ENCODE assay signal across 8 cellular contexts in the genomic region with DNA sequence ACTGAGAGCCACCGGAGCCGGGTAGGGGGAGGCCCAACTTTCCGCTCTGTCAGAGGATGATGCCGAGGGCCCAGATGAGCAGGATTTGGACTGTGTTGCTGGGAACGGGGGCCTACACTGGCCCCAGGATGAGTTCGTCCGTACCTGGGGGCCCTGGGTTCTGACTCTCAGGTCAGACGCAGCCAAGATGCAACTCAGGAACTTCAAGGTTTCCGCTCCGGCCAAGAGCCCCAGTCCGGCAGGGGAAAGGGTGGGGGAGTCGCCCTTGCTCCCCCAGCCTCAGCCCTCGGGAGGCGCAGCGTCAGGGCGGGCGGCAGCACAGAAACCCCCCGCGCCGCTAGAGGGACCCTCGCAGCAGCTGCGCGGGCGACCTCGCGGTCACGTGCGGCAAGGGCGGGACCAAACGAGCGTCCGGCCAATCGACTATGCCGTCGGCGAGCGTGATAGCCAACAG. TPM values are rescaled to one million over a fixed set of nuclear protein-coding genes. Genes with fewer than 3 reads are reported as not detected.
DNase-seq lines count a peak whose midpoint lies in the region; ATAC-seq and TF ChIP-seq lines count a peak whose summit lies in the region.

No MANE protein-coding gene starts in this region.

- peak overlapping the region; percentile 94 for H3K27ac Mint-ChIP-seq in activated naive CD8-positive, alpha-beta T cell treated with anti-CD3 and anti-CD28 coated beads, Interleukin-2, amount 50 U/mL, for 24 hours

- H3K9me3 Mint-ChIP-seq in activated naive CD8-positive, alpha-beta T cell treated with anti-CD3 and anti-CD28 coated beads, Interleukin-2, amount 50 U/mL, for 24 hours = no peaks in the 10 kb centered on the region

- peaks cover 25% of the 10 kb centered on the region for H3K4me1 Mint-ChIP-seq in activated naive CD8-positive, alpha-beta T cell treated with anti-CD3 and anti-CD28 coated beads, Interleukin-2, amount 50 U/mL, for 24 hours

- ATAC-seq in GM21786 (IDR thresholded peaks at IDR 0.05; ENCODE audit: unreplicated experiment) (peak; percentile 88), heart left ventricle (peak; percentile 85 to 95 (median 94))
- ATAC-seq in activated naive CD8-positive, alpha-beta T cell treated with anti-CD3 and anti-CD28 coated beads, Interleukin-2, amount 50 U/mL, for 24 hours = peak; percentile 90

- no peaks in the 10 kb centered on the region for H3K4me1 ChIP-seq in ES-I3 (ENCODE audit: insufficient read depth, low read length)
- H3K4me1 ChIP-seq in SJSA1 (replicated peaks) = peaks cover 22% of the 10 kb centered on the region
- peaks cover 0 to 30% (median 14%) of the 10 kb centered on the region in 12 donors for H3K4me1 ChIP-seq in heart left ventricle
- H3K4me1 ChIP-seq in urinary bladder (ENCODE audit: insufficient read depth) = no peaks in the 10 kb centered on the region

- H3K27me3 Mint-ChIP-seq in activated naive CD8-positive, alpha-beta T cell treated with anti-CD3 and anti-CD28 coated beads, Interleukin-2, amount 50 U/mL, for 24 hours = no peaks in the 10 kb centered on the region

- H3K4me3 ChIP-seq in SJSA1 (peak overlapping the region; percentile 74), heart left ventricle (peak overlapping the region; percentile 61 to 89 (median 80)), urinary bladder (ENCODE audit: low read depth, low read length) (peak overlapping the region; percentile 79)

- intact Hi-C loops in heart left ventricle (cut with DNase I) = loop anchor here (1.0 to 10.0 kb wide), 16 partner anchors 14 to 169 kb away; partner anchors contain the start of genes PPP2R5B (in 5 of the 10), ZNHIT2 (in 5 of the 10), CDC42BPG (in 4 of the 10) and CDCA5 (in 4 of the 10)

- WGBS in heart left ventricle, 4 donors = 0 to 1% (median 0%) methylated on average over 7 to 37 of the region's 37 CpGs
- under 1% methylated on average over 37 of the region's 37 CpGs for WGBS in urinary bladder

- H3K27ac ChIP-seq in KOPT-K1 (ENCODE audit: low read depth, low read length, poor library complexity, severe bottlenecking) = peak overlapping the region; percentile 75
- H3K27ac ChIP-seq in SJSA1 = peak overlapping the region; percentile 92
- H3K27ac ChIP-seq in heart left ventricle = peak overlapping the region; percentile 92 to 100 (median 99)
- H3K27ac ChIP-seq in urinary bladder (ENCODE audit: low read depth) = peak overlapping the region; percentile 93

- peak in 7 of 12 donors; percentile 8 to 72 (median 50) for TF ChIP-seq CTCF in heart left ventricle (IDR thresholded peaks at IDR 0.05)

- no peaks in the 10 kb centered on the region for H3K36me3 ChIP-seq in ES-I3 (ENCODE audit: insufficient read depth, low read length)
- H3K36me3 ChIP-seq in KOPT-K1 (ENCODE audit: insufficient read depth, low read length) = peaks cover 13% of the 10 kb centered on the region
- peaks cover 14% of the 10 kb centered on the region for H3K36me3 ChIP-seq in SJSA1
- H3K36me3 ChIP-seq in heart left ventricle = peaks cover 0 to 13% (median 5%) of the 10 kb centered on the region in 9 donors
- H3K36me3 ChIP-seq in urinary bladder (ENCODE audit: insufficient read depth) = no peaks in the 10 kb centered on the region

- DNase-seq in SJSA1 (ENCODE audit: low read depth in 1 of 2, low spot score in 2 of 2) = peak; percentile 99
- peak; percentile 90 for DNase-seq in activated naive CD8-positive, alpha-beta T cell treated with anti-CD3 and anti-CD28 coated beads, Interleukin-2, amount 50 U/mL, for 24 hours
- DNase-seq in heart left ventricle = peak; percentile 95 to 96 (median 95)
- DNase-seq in pons (ENCODE audit: low spot score) = peak; percentile 83

- H3K4me3 Mint-ChIP-seq in activated naive CD8-positive, alpha-beta T cell treated with anti-CD3 and anti-CD28 coated beads, Interleukin-2, amount 50 U/mL, for 24 hours = peak overlapping the region; percentile 85

- no peaks in the 10 kb centered on the region for H3K9me3 ChIP-seq in ES-I3 (ENCODE audit: control insufficient read depth, insufficient read depth, low read length)
- H3K9me3 ChIP-seq in KOPT-K1 (ENCODE audit: insufficient read depth, low read length, poor library complexity, severe bottlenecking) = no peaks in the 10 kb centered on the region
- H3K9me3 ChIP-seq in SJSA1 (replicated peaks) = no peaks in the 10 kb centered on the region
- no peaks in the 10 kb centered on the region for H3K9me3 ChIP-seq in heart left ventricle

- H3K27me3 ChIP-seq in SJSA1 (replicated peaks) (no peaks in the 10 kb centered on the region), heart left ventricle (no peaks in the 10 kb centered on the region)

- TF ChIP-seq POLR2A in heart left ventricle (IDR thresholded peaks at IDR 0.05) = no peak

- peaks cover 17% of the 10 kb centered on the region for H3K36me3 Mint-ChIP-seq in activated naive CD8-positive, alpha-beta T cell treated with anti-CD3 and anti-CD28 coated beads, Interleukin-2, amount 50 U/mL, for 24 hours (ENCODE audit: low read depth)

- H3K9ac ChIP-seq in ES-I3 (ENCODE audit: low read depth, low read length) = peak overlapping the region; percentile 46

RNA-seq across cellular contexts. Expression of gene ARL2, which starts 0.2 kb away (rescaled TPM):
- total RNA-seq in SJSA1 (2014; rRNA removed; shearing (Covaris generic)) = 155 and 222 TPM in 2 replicates
- 100 to 1,000 TPM in 7 of 9 donors, 10 to 100 TPM in 2; 90.3 to 241 (median 116) TPM for total RNA-seq in heart left ventricle
- 100 to 1,000 TPM; 126 to 158 TPM for polyA plus RNA-seq in heart left ventricle
- total RNA-seq in urinary bladder = 37.9 TPM
- polyA plus RNA-seq in urinary bladder = 170 TPM

RNA-seq across cellular contexts. Expression of gene SNX15, which starts 13.5 kb away (rescaled TPM):
- total RNA-seq in SJSA1 (2014; rRNA removed; shearing (Covaris generic)) = 35.3 and 36.9 TPM in 2 replicates
- total RNA-seq in heart left ventricle (10 to 100 TPM; 12.7 to 33.0 (median 17.9) TPM), urinary bladder (9.4 TPM)
- polyA plus RNA-seq in heart left ventricle (10 to 100 TPM; 14.8 to 29.5 TPM), urinary bladder (34.5 TPM)

RNA-seq across cellular contexts. Expression of gene BATF2, which starts 16.9 kb away (rescaled TPM):
- not detected in 2 replicates for total RNA-seq in SJSA1 (2014; rRNA removed; shearing (Covaris generic))
- total RNA-seq in heart left ventricle (10 to 100 TPM in 1 of 9 donors, 1 to 10 TPM in 7, under 1 TPM in 1; 0.87 to 33.4 (median 1.5) TPM), urinary bladder (0.85 TPM)
- polyA plus RNA-seq in heart left ventricle (1 to 10 TPM; 1.6 to 2.0 TPM), urinary bladder (5.8 TPM)

RNA-seq across cellular contexts. Expression of gene SAC3D1, which starts 27.3 kb away (rescaled TPM):
- 35.8 and 69.9 TPM in 2 replicates for total RNA-seq in SJSA1 (2014; rRNA removed; shearing (Covaris generic))
- total RNA-seq in heart left ventricle (1 to 10 TPM; 4.3 to 9.1 (median 6.2) TPM), urinary bladder (3.0 TPM)
- polyA plus RNA-seq in heart left ventricle (10 to 100 TPM in 1 of 2 donors, 1 to 10 TPM in 1; 4.8 to 14.6 TPM), urinary bladder (14.7 TPM)

RNA-seq across cellular contexts. Expression of gene MAJIN, which starts 41.8 kb away (rescaled TPM):
- total RNA-seq in SJSA1 (2014; rRNA removed; shearing (Covaris generic)) = not detected in 2 replicates
- not detected for total RNA-seq in heart left ventricle
- not detected for polyA plus RNA-seq in heart left ventricle
- not detected for total RNA-seq in urinary bladder
- not detected for polyA plus RNA-seq in urinary bladder

Comparison
In these comparisons a context has a peak if more than half of its experiments do, and no peak if none do; other contexts are left out.
1. Peak in every context shown above with its lines: DNase-seq, ATAC-seq, H3K4me3 ChIP-seq and H3K27ac ChIP-seq.